8 cellular contexts compared by ENCODE assay signal in the genomic region with DNA sequence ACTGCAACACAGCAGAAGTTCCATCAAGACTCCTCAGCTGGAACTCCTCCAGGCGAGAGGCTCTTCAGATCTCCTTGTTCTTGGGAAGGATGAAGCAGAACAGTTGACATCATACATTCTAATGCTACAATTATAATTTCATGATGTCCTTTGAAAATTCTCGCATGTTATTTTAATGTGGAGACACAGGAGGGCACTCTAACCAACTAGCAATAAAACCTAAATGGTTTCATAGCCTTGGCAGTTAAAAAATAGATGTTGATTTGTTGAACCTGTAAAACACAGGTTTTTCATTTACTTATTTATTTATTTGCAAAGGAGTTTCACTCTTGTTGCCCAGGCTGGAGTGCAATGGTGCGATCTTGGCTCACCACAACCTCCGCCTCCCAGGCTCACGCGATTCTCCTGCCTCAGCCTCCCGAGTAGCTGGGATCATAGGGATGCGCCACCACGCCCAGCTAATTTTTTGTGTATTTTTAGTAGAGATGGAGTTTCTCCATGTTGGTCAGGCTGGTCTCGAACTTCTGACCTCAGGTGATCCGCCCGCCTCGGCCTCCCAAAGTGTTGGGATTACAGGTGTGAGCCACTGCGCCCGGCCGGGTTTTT. TPM values are rescaled to one million over a fixed set of nuclear protein-coding genes. Genes with fewer than 3 reads are reported as not detected.
A peak's percentile ranks its signal among the peaks of the same experiment; 100 is the strongest.
DNase-seq lines count a peak whose midpoint lies in the region; ATAC-seq, FAIRE-seq and TF ChIP-seq lines count a peak whose summit lies in the region.
"Not testable (repeated sequence)": the region's sequence is repeated elsewhere in the genome, so short reads cannot be mapped to it uniquely, and the experiment has no call there.

No MANE protein-coding gene starts in this region.

- intact Hi-C loops in PC-9 (cut with micrococcal nuclease; ENCODE audit: unreplicated experiment), result loop anchor here (1.0 kb wide), 1 partner anchor 209 kb away; no protein-coding TSS in a partner anchor
- intact Hi-C loops in K562 (cut with micrococcal nuclease), result loop anchor here (1.0 to 10.0 kb wide), 3 partner anchors 49 to 299 kb away; no protein-coding TSS in a partner anchor
- intact Hi-C loops in tibial artery (cut with DNase I; ENCODE audit: low total_unique reads), result not testable (repeated sequence)

- DNase-seq in DMS 273 (lab: John Stamatoyannopoulos, UW; ENCODE audit: unreplicated experiment) (peak; percentile 62), HCEC 1CT (peak; percentile 57), NCI-H1694 (lab: John Stamatoyannopoulos, UW) (peak; percentile 36), PC-9 (peak in 1 of 2 experiments; percentile 52), K562 (ENCODE audit: extremely low read depth in 1 of 4, low spot score in 3 of 4) (peak in 3 of 4 experiments; percentile 7 to 13 (median 10)), fibroblast of pulmonary artery (ENCODE audit: low read depth) (peak; percentile 74), mesenchymal stem cell (peak; percentile 56), tibial artery (peak in 1 of 2 donors; percentile 6)

- not testable (repeated sequence) for H4K8ac ChIP-seq in mesenchymal stem cell (ENCODE audit: low read length)

- not testable (repeated sequence) for H3K79me1 ChIP-seq in mesenchymal stem cell (replicated peaks; ENCODE audit: low read length, poor library complexity, severe bottlenecking)

- peaks cover 18% of the 10 kb centered on the region; the same call in 1 of the 2 replicates for H3F3A ChIP-seq in PC-9 (ENCODE audit: insufficient read depth, low read depth)

- not testable (repeated sequence) for H3K36me3 ChIP-seq in PC-9 (ENCODE audit: low read depth); K562 (ENCODE audit: control insufficient read depth, insufficient read depth, low read length); mesenchymal stem cell (ENCODE audit: control insufficient read depth in 1 of 2, insufficient read depth in 2 of 2, low read depth in 1 of 2, low read length in 2 of 2); tibial artery

- not testable (repeated sequence) for H3K9me3 ChIP-seq in PC-9 (ENCODE audit: insufficient read depth, low read depth); K562 (replicated peaks; ENCODE audit: control insufficient read depth, insufficient read depth, low read depth, low read length); mesenchymal stem cell (ENCODE audit: control insufficient read depth, low read length); tibial artery

- not testable (repeated sequence) for BruUV-seq in PC-9 (replicated peaks; lab: Mats Ljungman, UMichigan); K562 (replicated peaks; lab: Mats Ljungman, UMichigan)

- not testable (repeated sequence) for H3K9ac ChIP-seq in K562 (ENCODE audit: insufficient read depth in 1 of 2, low read depth in 2 of 2, low read length in 2 of 2); mesenchymal stem cell (ENCODE audit: low read length)

- H2BK5ac ChIP-seq in mesenchymal stem cell (ENCODE audit: low read depth, low read length, poor library complexity, severe bottlenecking), result not testable (repeated sequence)

- POLR2A ChIA-PET in PC-9 (lab: Charles Lee; ENCODE audit: unreplicated experiment); K562 (lab: Yijun Ruan, JAX): not testable (repeated sequence)

- not testable (repeated sequence) for H2BK12ac ChIP-seq in mesenchymal stem cell (ENCODE audit: low read length in 2 of 2)

- not testable (repeated sequence) for H3K23ac ChIP-seq in mesenchymal stem cell (ENCODE audit: low read length in 2 of 2)

- not testable (repeated sequence) for TF ChIP-seq EP300 in K562 (IDR thresholded peaks at IDR 0.05; ENCODE audit: low read length)

- H3K4me3 ChIP-seq in PC-9; K562; fibroblast of pulmonary artery (replicated peaks; ENCODE audit: low read depth, low read length); mesenchymal stem cell (ENCODE audit: insufficient read depth in 1 of 2, low read depth in 1 of 2, low read length in 2 of 2); tibial artery: not testable (repeated sequence)

- not testable (repeated sequence) for FAIRE-seq in K562 (lab: Jason Lieb, UNC)

- not testable (repeated sequence) for H4K91ac ChIP-seq in mesenchymal stem cell (ENCODE audit: low read length)

- WGBS in K562 (ENCODE audit: insufficient coverage, low coverage, missing lambda C conversion rate), result 42% methylated on average over 7 of the region's 16 CpGs
- 94% methylated on average over 12 of the region's 16 CpGs for WGBS in mesenchymal stem cell

- not testable (repeated sequence) for H2BK120ac ChIP-seq in mesenchymal stem cell (ENCODE audit: low read depth, low read length)

- peaks cover 21% of the 10 kb centered on the region for H3K79me2 ChIP-seq in PC-9 (ENCODE audit: low read depth)
- H3K79me2 ChIP-seq in K562 (ENCODE audit: control insufficient read depth, insufficient read depth, low read length), result not testable (repeated sequence)

- not testable (repeated sequence) for H3K27ac ChIP-seq in PC-9; K562 (ENCODE audit: extremely low read depth, low read depth, low read length); mesenchymal stem cell (ENCODE audit: low read length, poor library complexity, severe bottlenecking); tibial artery

- in situ Hi-C loops in K562 (cut with MboI), result not testable (repeated sequence)

- ATAC-seq in K562, result not testable (repeated sequence)

- not testable (repeated sequence) for H2AFZ ChIP-seq in PC-9; K562 (ENCODE audit: low read depth, low read length); mesenchymal stem cell (ENCODE audit: low read depth, low read length)

- not testable (repeated sequence) for H3K14ac ChIP-seq in mesenchymal stem cell (ENCODE audit: low read length in 2 of 2)

- TF ChIP-seq RAD21 in K562 (CRISPR knock-in tag; conservative IDR thresholded peaks at IDR 0.05 in 1 of 2, IDR thresholded peaks at IDR 0.05 in 1 of 2), result peak; percentile 52 to 62

- TF ChIP-seq CTCF in PC-9 (conservative IDR thresholded peaks at IDR 0.05) (peak; percentile 73), K562 (IDR thresholded peaks at IDR 0.05 in 2 of 3, conservative IDR thresholded peaks at IDR 0.05 in 1 of 3; ENCODE audit: insufficient read depth in 2 of 3, low read depth in 1 of 3, low read length in 3 of 3) (peak in 2 of 3 experiments; percentile 31 to 56; a peak in 3 of 6 replicates), fibroblast of pulmonary artery (IDR thresholded peaks at IDR 0.05; ENCODE audit: low read length, missing control alignments) (peak; percentile 60), tibial artery (IDR thresholded peaks at IDR 0.05) (peak; percentile 22 to 32)

- peaks cover 11% of the 10 kb centered on the region for H3K4me1 ChIP-seq in PC-9 (replicated peaks; ENCODE audit: insufficient read depth)
- H3K4me1 ChIP-seq in K562 (replicated peaks in 1 of 2; ENCODE audit: control insufficient read depth in 2 of 2, insufficient read depth in 2 of 2, low read length in 2 of 2), result peaks cover 0 to 23% of the 10 kb centered on the region in 2 experiments; a peak in 4 of 5 replicates
- H3K4me1 ChIP-seq in mesenchymal stem cell (ENCODE audit: control insufficient read depth, insufficient read depth, low read depth, low read length), result peaks cover 26% of the 10 kb centered on the region
- peaks cover 0 to 30% (median 23%) of the 10 kb centered on the region in 4 donors for H3K4me1 ChIP-seq in tibial artery

- CTCF ChIA-PET in PC-9 (lab: Charles Lee); K562 (lab: Yijun Ruan, JAX; ENCODE audit: low intra/inter-chr PET ratio): not testable (repeated sequence)

- not testable (repeated sequence) for H3K27me3 ChIP-seq in PC-9 (ENCODE audit: insufficient read depth, low read depth)
- peaks cover 0 to 21% of the 10 kb centered on the region in 2 experiments; a peak in 3 of 5 replicates for H3K27me3 ChIP-seq in K562 (ENCODE audit: control insufficient read depth in 2 of 2, insufficient read depth in 2 of 2, low read length in 2 of 2)
- H3K27me3 ChIP-seq in mesenchymal stem cell (ENCODE audit: control insufficient read depth in 1 of 2, insufficient read depth in 1 of 2, low read length in 2 of 2), result peaks cover 0 to 48% of the 10 kb centered on the region in 2 experiments
- peaks cover 0 to 61% of the 10 kb centered on the region in 2 donors for H3K27me3 ChIP-seq in tibial artery

- not testable (repeated sequence) for H3K4me2 ChIP-seq in PC-9; K562 (ENCODE audit: insufficient read depth, low read length); mesenchymal stem cell (ENCODE audit: low read length, poor library complexity, severe bottlenecking)

- TF ChIP-seq POLR2A in K562 (conservative IDR thresholded peaks at IDR 0.05), result not testable (repeated sequence)

- H2BK15ac ChIP-seq in mesenchymal stem cell (ENCODE audit: low read depth, poor library complexity, severe bottlenecking), result not testable (repeated sequence)

- H2AK5ac ChIP-seq in mesenchymal stem cell (ENCODE audit: low read length, severe bottlenecking), result not testable (repeated sequence)

- not testable (repeated sequence) for H3K9me2 ChIP-seq in PC-9 (ENCODE audit: insufficient read depth)

- H3K4ac ChIP-seq in mesenchymal stem cell (ENCODE audit: low read depth in 1 of 2, low read length in 2 of 2), result not testable (repeated sequence)

- H3K9me1 ChIP-seq in K562 (ENCODE audit: control insufficient read depth, insufficient read depth, low read length), result not testable (repeated sequence)

- not testable (repeated sequence) for H3K18ac ChIP-seq in mesenchymal stem cell (ENCODE audit: low read depth in 1 of 2, low read length in 2 of 2)

- not testable (repeated sequence) for H4K20me1 ChIP-seq in PC-9 (ENCODE audit: insufficient read depth); K562 (replicated peaks; ENCODE audit: control insufficient read depth, insufficient read depth, low read length)

RNA-seq across cellular contexts. Expression of a gene that starts 2.4 kb away (rescaled TPM):
- 22.7 and 30.9 TPM in 2 replicates for total RNA-seq in PC-9 (2021)
- total RNA-seq in K562 (2011; cell fraction: chromatin; rRNA removed; ENCODE audit: low replicate concordance), result 3.2 and 9.7 TPM in 2 replicates
- 5.0 and 5.2 TPM in 2 replicates for total RNA-seq in K562 (2011; cell fraction: nucleolus; rRNA removed)
- 5.9 and 6.3 TPM in 2 replicates for total RNA-seq in K562 (2011; cell fraction: nucleoplasm; rRNA removed)
- 0.78 and 1.00 TPM in 2 replicates for total RNA-seq in K562 (2014; rRNA removed)
- total RNA-seq in K562 (2014; rRNA removed; fragmentation: Illumina TruSeq; extraction: Trizol), result 1.3 and 1.4 TPM in 2 replicates
- total RNA-seq in K562 (2015; rRNA removed; fragmentation: Illumina TruSeq; extraction: Trizol), result 1.4 and 1.7 TPM in 2 replicates
- 1.8 and 2.3 TPM in 2 replicates for total RNA-seq in K562 (2021)
- 0.96 and 1.2 TPM in 2 replicates for polyA plus RNA-seq in K562 (2011; rRNA removed)
- 1.2 and 1.3 TPM in 2 replicates for polyA plus RNA-seq in K562 (2011; cell fraction: cytosol; rRNA removed)
- 2.1 and 2.9 TPM in 2 replicates for polyA plus RNA-seq in K562 (2011; cell fraction: nucleus; rRNA removed)
- polyA plus RNA-seq in K562 (2012), result 2.8 and 8.5 TPM in 2 replicates
- 1.4 and 1.6 TPM in 2 replicates for polyA plus RNA-seq in K562 (2014; fragmentation: Illumina TruSeq; extraction: Trizol)
- polyA plus RNA-seq in K562 (2014; fragmentation: Nextera tagmentation; extraction: Ambion mirVana), result 1 to 10 TPM in 1 of 2 experiments, under 1 TPM in 1; 0.76 to 1.6 TPM
- 1.3 and 1.9 TPM in 2 replicates for polyA plus RNA-seq in K562 (2014; rRNA removed)
- polyA minus RNA-seq in K562 (2011; rRNA and poly(A)+ RNA removed), result 1.6 and 2.9 TPM in 2 replicates
- 0.48 and 2.1 TPM in 2 replicates for polyA minus RNA-seq in K562 (2011; cell fraction: cytosol; rRNA and poly(A)+ RNA removed)
- 1.2 and 1.3 TPM in 2 replicates for polyA minus RNA-seq in K562 (2011; cell fraction: nucleus; rRNA and poly(A)+ RNA removed)
- polyA plus RNA-seq in mesenchymal stem cell (2013, experiment 1 of 2), result 30.0 TPM
- 30.5 TPM for polyA plus RNA-seq in mesenchymal stem cell (2013, experiment 2 of 2)
